In the genomic region with DNA sequence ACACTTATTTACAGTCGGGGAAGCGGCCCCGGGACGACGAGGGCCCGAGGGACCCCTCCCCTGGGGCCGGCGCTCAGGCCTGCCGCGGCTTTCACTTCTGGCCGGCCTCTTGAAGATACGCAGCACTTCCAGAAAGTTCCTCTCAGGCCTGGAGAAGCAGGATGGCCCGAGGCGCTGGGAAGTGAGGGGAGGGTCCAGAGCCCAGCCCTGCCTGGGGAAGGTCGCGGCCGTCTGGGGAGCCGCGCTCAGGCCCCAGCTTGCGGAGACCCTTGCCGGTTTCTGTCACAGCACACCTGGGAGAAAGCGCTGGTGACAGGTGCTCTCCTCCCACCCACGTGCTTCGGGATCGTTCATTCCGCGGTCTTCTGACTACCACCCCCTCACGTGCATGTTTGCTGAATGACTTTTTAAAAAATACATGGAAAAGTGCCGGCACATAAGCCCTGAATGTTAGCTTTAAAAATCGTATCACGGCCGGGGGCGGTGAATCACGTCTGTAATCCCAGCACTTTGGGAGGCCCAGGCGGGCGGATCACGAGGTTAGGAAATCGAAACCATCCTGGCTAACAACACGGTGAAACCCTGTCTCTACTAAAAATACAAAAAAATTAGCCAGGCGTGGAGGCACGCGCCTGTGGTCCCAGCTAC, we compare ENCODE assay signal across 8 cellular contexts. TPM values are rescaled to one million over a fixed set of nuclear protein-coding genes. Genes with fewer than 3 reads are reported as not detected.
DNase-seq lines count a peak whose midpoint lies in the region; ATAC-seq and TF ChIP-seq lines count a peak whose summit lies in the region.

No MANE protein-coding gene starts in this region.

- H3K9me3 Mint-ChIP-seq in activated CD4-positive, alpha-beta memory T cell treated with anti-CD3 and anti-CD28 coated beads, Interleukin-2, amount 10 ng/mL, durations not matched to agents 7 days and 5 days, result no peaks in the 10 kb centered on the region

- H3K4me3 ChIP-seq in parathyroid adenoma (ENCODE audit: low read depth, low read length), result peak overlapping the region; percentile 92

- peaks cover 43% of the 10 kb centered on the region for H3K4me1 Mint-ChIP-seq in activated CD4-positive, alpha-beta memory T cell treated with anti-CD3 and anti-CD28 coated beads, Interleukin-2, amount 10 ng/mL, durations not matched to agents 7 days and 5 days

- peak; percentile 19 for DNase-seq in stimulated activated CD4-positive, alpha-beta T cell treated with anti-CD3 and anti-CD28 coated beads, Interleukin-12 subunit alpha, Interleukin-12 subunit beta, amount 100 ng/mL, for 4 hours
- DNase-seq in stimulated activated CD4-positive, alpha-beta T cell treated with anti-CD3 and anti-CD28 coated beads, Interleukin-2, amount 100 ng/mL, for 48 hours, result no peak
- DNase-seq in activated CD4-positive, alpha-beta memory T cell treated with anti-CD3 and anti-CD28 coated beads, Interleukin-2, amount 10 ng/mL, durations not matched to agents 7 days and 5 days, result no peak
- DNase-seq in foreskin keratinocyte, result peak; percentile 21 to 48
- no peak for DNase-seq in NCI-H510A treated with DMSO at 0.1 percent for 48 hours (lab: John Stamatoyannopoulos, UW)
- DNase-seq in NCI-H226, result no peak

- peak overlapping the region; percentile 97 for H3K27ac Mint-ChIP-seq in activated CD4-positive, alpha-beta memory T cell treated with anti-CD3 and anti-CD28 coated beads, Interleukin-2, amount 10 ng/mL, durations not matched to agents 7 days and 5 days

- POLR2A ChIA-PET in activated CD4-positive, alpha-beta memory T cell treated with anti-CD3 and anti-CD28 coated beads, Interleukin-2, amount 10 ng/mL, durations not matched to agents 7 days and 5 days (lab: Charles Lee), result interaction anchor here (0.7 to 4.4 kb wide), 7 partner anchors 10 to 398 kb away, joined by 3 to 46 read pairs (median 9); a partner anchor contains a TSS

- H2AFZ ChIP-seq in parathyroid adenoma, result peak overlapping the region; percentile 97

- H3K79me2 ChIP-seq in parathyroid adenoma, result peaks cover 16% of the 10 kb centered on the region

- H3K36me3 ChIP-seq in parathyroid adenoma (ENCODE audit: control insufficient read depth, insufficient read depth, low read length), result no peaks in the 10 kb centered on the region

- ATAC-seq in foreskin keratinocyte (peak; percentile 19), GM19397 (IDR thresholded peaks at IDR 0.05; ENCODE audit: unreplicated experiment) (no peak)

- H3K9ac ChIP-seq in parathyroid adenoma, result no peak overlapping the region

- peak overlapping the region; percentile 99 for H3K4me2 ChIP-seq in parathyroid adenoma (ENCODE audit: low read length)

- H3K27ac ChIP-seq in foreskin keratinocyte (peak overlapping the region; percentile 68), parathyroid adenoma (peak overlapping the region; percentile 88)

- H3K27me3 ChIP-seq in foreskin keratinocyte (no peaks in the 10 kb centered on the region), parathyroid adenoma (ENCODE audit: control insufficient read depth, insufficient read depth, low read length) (no peaks in the 10 kb centered on the region)

- peaks cover 20% of the 10 kb centered on the region for H3K36me3 Mint-ChIP-seq in activated CD4-positive, alpha-beta memory T cell treated with anti-CD3 and anti-CD28 coated beads, Interleukin-2, amount 10 ng/mL, durations not matched to agents 7 days and 5 days (ENCODE audit: low read depth)

- no peaks in the 10 kb centered on the region for H3K27me3 Mint-ChIP-seq in activated CD4-positive, alpha-beta memory T cell treated with anti-CD3 and anti-CD28 coated beads, Interleukin-2, amount 10 ng/mL, durations not matched to agents 7 days and 5 days

- H3K4me3 Mint-ChIP-seq in activated CD4-positive, alpha-beta memory T cell treated with anti-CD3 and anti-CD28 coated beads, Interleukin-2, amount 10 ng/mL, durations not matched to agents 7 days and 5 days, result peak overlapping the region; percentile 91

- TF ChIP-seq CTCF in foreskin keratinocyte (conservative IDR thresholded peaks at IDR 0.05) (no peak), parathyroid adenoma (IDR thresholded peaks at IDR 0.05) (no peak)

- H3K4me1 ChIP-seq in foreskin keratinocyte (peaks cover 7% of the 10 kb centered on the region), parathyroid adenoma (peaks cover 12% of the 10 kb centered on the region)

- CTCF ChIA-PET in activated CD4-positive, alpha-beta memory T cell treated with anti-CD3 and anti-CD28 coated beads, Interleukin-2, amount 10 ng/mL, durations not matched to agents 7 days and 5 days (lab: Charles Lee), result interaction anchor here (0.8 to 2.9 kb wide), 6 partner anchors 11 to 397 kb away, joined by 3 to 18 read pairs (median 6); a partner anchor contains a TSS

- H3K9me3 ChIP-seq in parathyroid adenoma (ENCODE audit: control insufficient read depth, low read length), result no peaks in the 10 kb centered on the region

RNA-seq across cellular contexts. Expression of a gene that starts 0.7 kb away (rescaled TPM):
- total RNA-seq in activated CD4-positive, alpha-beta memory T cell treated with anti-CD3 and anti-CD28 coated beads, Interleukin-2, amount 10 ng/mL, durations not matched to agents 7 days and 5 days, result 10 to 100 TPM; 41.8 to 43.8 TPM
- total RNA-seq in foreskin keratinocyte, result 36.4 and 39.5 TPM in 2 replicates
- 36.8 and 37.5 TPM in 2 replicates for polyA plus RNA-seq in foreskin keratinocyte

Comparison
In these comparisons a context has a peak if more than half of its experiments do, and no peak if none do; other contexts are left out.
1. DNase-seq: peak in stimulated activated CD4-positive, alpha-beta T cell treated with anti-CD3 and anti-CD28 coated beads, Interleukin-12 subunit alpha, Interleukin-12 subunit beta, amount 100 ng/mL, for 4 hours (single experiment) and foreskin keratinocyte (2 of 2); none in stimulated activated CD4-positive, alpha-beta T cell treated with anti-CD3 and anti-CD28 coated beads, Interleukin-2, amount 100 ng/mL, for 48 hours (0 of 2), activated CD4-positive, alpha-beta memory T cell treated with anti-CD3 and anti-CD28 coated beads, Interleukin-2, amount 10 ng/mL, durations not matched to agents 7 days and 5 days (single experiment), NCI-H510A treated with DMSO at 0.1 percent for 48 hours (single experiment) and NCI-H226 (single experiment).